In genomic region chr22:41110968-41111367, GRCh38 we compare ENCODE assay signal across 26 cellular contexts.
"Had no signal": no experiment of that assay in that cellular context is flagged by ENCODE, and none has a peak within 500 bp of the region (broad histone marks: within the 10 kb centered on the region; RNA-seq: fewer than 3 reads in every experiment).

No MANE protein-coding gene starts in this region.

- H3K27ac ChIP-seq: heart right ventricle, hepatocyte, left ventricle myocardium inferior, ovary, spleen, suprapubic skin, thoracic aorta, tibial artery, uterus had no signal

- H3K36me3 ChIP-seq: ovary, uterus had no signal

- H3K27me3 Mint-ChIP-seq: naive thymus-derived CD8-positive, alpha-beta T cell; progenitor cell of endocrine pancreas; stimulated activated naive CD8-positive, alpha-beta T cell treated with anti-CD3 and anti-CD28 coated beads, Interleukin-15, Interleukin-2, amounts not matched to agents 100 ng/mL and 50 ng/mL, for 24 hours; type B pancreatic cell had no signal

- H3K4me3 ChIP-seq: heart right ventricle, hepatocyte, left ventricle myocardium inferior, lung, mucosa of descending colon, ovary, spleen, suprapubic skin, thoracic aorta, tibial artery, uterus had no signal

- H3K9me3 Mint-ChIP-seq: naive thymus-derived CD8-positive, alpha-beta T cell; nephron; neural crest cell; stimulated activated effector memory CD8-positive, alpha-beta T cell treated with anti-CD3 and anti-CD28 coated beads, Interleukin-12 subunit alpha, Interleukin-12 subunit beta, amount 100 ng/mL, for 72 hours; stimulated activated naive CD8-positive, alpha-beta T cell treated with anti-CD3 and anti-CD28 coated beads, Interleukin-15, Interleukin-2, amounts not matched to agents 100 ng/mL and 50 ng/mL, for 24 hours; type B pancreatic cell had no signal

- H3K9me3 ChIP-seq: heart right ventricle, left ventricle myocardium inferior, mucosa of descending colon, ovary, spleen, suprapubic skin, thoracic aorta, tibial artery, uterus had no signal

- ATAC-seq: heart right ventricle; mucosa of descending colon; naive thymus-derived CD8-positive, alpha-beta T cell; right cardiac atrium; sciatic nerve; stimulated activated effector memory CD8-positive, alpha-beta T cell treated with anti-CD3 and anti-CD28 coated beads, Interleukin-12 subunit alpha, Interleukin-12 subunit beta, amount 100 ng/mL, for 72 hours had no signal

- H2AFZ ChIP-seq: hepatocyte had no signal

- DNase-seq: heart right ventricle; islet precursor cell; left ventricle myocardium inferior; midbrain; mucosa of descending colon; naive thymus-derived CD8-positive, alpha-beta T cell; ovary; retina; right cardiac atrium; small intestine; spleen; stimulated activated CD4-positive, alpha-beta T cell treated with anti-CD3 and anti-CD28 coated beads, Interleukin-4, amount 100 ng/mL, for 24 hours; stimulated activated naive CD4-positive, alpha-beta T cell; tibial artery; uterus had no signal

- H3K27me3 ChIP-seq: heart right ventricle, hepatocyte, ovary, spleen, suprapubic skin, tibial artery, uterus had no signal

- H3K4me2 ChIP-seq: hepatocyte had no signal

- H3K4me3 Mint-ChIP-seq: naive thymus-derived CD8-positive, alpha-beta T cell; nephron; neural crest cell; stimulated activated effector memory CD8-positive, alpha-beta T cell treated with anti-CD3 and anti-CD28 coated beads, Interleukin-12 subunit alpha, Interleukin-12 subunit beta, amount 100 ng/mL, for 72 hours; stimulated activated naive CD8-positive, alpha-beta T cell treated with anti-CD3 and anti-CD28 coated beads, Interleukin-15, Interleukin-2, amounts not matched to agents 100 ng/mL and 50 ng/mL, for 24 hours; type B pancreatic cell had no signal

- H3K27ac Mint-ChIP-seq: nephron; stimulated activated effector memory CD8-positive, alpha-beta T cell treated with anti-CD3 and anti-CD28 coated beads, Interleukin-12 subunit alpha, Interleukin-12 subunit beta, amount 100 ng/mL, for 72 hours; stimulated activated naive CD8-positive, alpha-beta T cell treated with anti-CD3 and anti-CD28 coated beads, Interleukin-15, Interleukin-2, amounts not matched to agents 100 ng/mL and 50 ng/mL, for 24 hours had no signal
